1 cellular context compared by ENCODE assay signal in the genomic region with DNA sequence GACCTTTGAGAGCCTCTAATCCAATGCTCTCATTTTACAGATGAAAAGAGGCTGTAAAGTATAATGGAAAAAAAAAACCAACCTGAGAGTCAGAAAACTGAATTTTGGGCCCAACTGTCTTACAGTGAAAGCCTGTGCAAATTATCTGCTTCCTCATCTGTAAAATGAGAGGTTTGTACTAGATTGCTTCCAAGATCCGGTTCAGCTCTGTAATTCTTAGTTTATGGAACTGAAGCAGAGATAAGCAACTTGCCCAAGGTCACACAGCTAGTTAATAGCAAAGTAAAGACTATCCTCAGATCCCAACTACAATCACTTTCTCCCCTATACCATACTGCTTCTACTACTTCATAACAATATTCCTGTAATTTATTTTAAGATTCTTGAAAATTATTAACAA.
A peak's percentile ranks its signal among the peaks of the same experiment; 100 is the strongest.
TF ChIP-seq lines count a peak whose summit lies in the region.

No MANE protein-coding gene starts in this region.

TF ChIP-seq in K562, 482 proteins besides CTCF, POLR2A, EP300 and RAD21 (continued from another document and continues in another):
- TF ChIP-seq, protein P1, sequence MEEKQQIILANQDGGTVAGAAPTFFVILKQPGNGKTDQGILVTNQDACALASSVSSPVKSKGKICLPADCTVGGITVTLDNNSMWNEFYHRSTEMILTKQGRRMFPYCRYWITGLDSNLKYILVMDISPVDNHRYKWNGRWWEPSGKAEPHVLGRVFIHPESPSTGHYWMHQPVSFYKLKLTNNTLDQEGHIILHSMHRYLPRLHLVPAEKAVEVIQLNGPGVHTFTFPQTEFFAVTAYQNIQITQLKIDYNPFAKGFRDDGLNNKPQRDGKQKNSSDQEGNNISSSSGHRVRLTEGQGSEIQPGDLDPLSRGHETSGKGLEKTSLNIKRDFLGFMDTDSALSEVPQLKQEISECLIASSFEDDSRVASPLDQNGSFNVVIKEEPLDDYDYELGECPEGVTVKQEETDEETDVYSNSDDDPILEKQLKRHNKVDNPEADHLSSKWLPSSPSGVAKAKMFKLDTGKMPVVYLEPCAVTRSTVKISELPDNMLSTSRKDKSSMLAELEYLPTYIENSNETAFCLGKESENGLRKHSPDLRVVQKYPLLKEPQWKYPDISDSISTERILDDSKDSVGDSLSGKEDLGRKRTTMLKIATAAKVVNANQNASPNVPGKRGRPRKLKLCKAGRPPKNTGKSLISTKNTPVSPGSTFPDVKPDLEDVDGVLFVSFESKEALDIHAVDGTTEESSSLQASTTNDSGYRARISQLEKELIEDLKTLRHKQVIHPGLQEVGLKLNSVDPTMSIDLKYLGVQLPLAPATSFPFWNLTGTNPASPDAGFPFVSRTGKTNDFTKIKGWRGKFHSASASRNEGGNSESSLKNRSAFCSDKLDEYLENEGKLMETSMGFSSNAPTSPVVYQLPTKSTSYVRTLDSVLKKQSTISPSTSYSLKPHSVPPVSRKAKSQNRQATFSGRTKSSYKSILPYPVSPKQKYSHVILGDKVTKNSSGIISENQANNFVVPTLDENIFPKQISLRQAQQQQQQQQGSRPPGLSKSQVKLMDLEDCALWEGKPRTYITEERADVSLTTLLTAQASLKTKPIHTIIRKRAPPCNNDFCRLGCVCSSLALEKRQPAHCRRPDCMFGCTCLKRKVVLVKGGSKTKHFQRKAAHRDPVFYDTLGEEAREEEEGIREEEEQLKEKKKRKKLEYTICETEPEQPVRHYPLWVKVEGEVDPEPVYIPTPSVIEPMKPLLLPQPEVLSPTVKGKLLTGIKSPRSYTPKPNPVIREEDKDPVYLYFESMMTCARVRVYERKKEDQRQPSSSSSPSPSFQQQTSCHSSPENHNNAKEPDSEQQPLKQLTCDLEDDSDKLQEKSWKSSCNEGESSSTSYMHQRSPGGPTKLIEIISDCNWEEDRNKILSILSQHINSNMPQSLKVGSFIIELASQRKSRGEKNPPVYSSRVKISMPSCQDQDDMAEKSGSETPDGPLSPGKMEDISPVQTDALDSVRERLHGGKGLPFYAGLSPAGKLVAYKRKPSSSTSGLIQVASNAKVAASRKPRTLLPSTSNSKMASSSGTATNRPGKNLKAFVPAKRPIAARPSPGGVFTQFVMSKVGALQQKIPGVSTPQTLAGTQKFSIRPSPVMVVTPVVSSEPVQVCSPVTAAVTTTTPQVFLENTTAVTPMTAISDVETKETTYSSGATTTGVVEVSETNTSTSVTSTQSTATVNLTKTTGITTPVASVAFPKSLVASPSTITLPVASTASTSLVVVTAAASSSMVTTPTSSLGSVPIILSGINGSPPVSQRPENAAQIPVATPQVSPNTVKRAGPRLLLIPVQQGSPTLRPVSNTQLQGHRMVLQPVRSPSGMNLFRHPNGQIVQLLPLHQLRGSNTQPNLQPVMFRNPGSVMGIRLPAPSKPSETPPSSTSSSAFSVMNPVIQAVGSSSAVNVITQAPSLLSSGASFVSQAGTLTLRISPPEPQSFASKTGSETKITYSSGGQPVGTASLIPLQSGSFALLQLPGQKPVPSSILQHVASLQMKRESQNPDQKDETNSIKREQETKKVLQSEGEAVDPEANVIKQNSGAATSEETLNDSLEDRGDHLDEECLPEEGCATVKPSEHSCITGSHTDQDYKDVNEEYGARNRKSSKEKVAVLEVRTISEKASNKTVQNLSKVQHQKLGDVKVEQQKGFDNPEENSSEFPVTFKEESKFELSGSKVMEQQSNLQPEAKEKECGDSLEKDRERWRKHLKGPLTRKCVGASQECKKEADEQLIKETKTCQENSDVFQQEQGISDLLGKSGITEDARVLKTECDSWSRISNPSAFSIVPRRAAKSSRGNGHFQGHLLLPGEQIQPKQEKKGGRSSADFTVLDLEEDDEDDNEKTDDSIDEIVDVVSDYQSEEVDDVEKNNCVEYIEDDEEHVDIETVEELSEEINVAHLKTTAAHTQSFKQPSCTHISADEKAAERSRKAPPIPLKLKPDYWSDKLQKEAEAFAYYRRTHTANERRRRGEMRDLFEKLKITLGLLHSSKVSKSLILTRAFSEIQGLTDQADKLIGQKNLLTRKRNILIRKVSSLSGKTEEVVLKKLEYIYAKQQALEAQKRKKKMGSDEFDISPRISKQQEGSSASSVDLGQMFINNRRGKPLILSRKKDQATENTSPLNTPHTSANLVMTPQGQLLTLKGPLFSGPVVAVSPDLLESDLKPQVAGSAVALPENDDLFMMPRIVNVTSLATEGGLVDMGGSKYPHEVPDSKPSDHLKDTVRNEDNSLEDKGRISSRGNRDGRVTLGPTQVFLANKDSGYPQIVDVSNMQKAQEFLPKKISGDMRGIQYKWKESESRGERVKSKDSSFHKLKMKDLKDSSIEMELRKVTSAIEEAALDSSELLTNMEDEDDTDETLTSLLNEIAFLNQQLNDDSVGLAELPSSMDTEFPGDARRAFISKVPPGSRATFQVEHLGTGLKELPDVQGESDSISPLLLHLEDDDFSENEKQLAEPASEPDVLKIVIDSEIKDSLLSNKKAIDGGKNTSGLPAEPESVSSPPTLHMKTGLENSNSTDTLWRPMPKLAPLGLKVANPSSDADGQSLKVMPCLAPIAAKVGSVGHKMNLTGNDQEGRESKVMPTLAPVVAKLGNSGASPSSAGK (IDR thresholded peaks at IDR 0.05): no peak
- no peak for TF ChIP-seq ESRRB (CRISPR knock-in tag; IDR thresholded peaks at IDR 0.05; ENCODE audit: borderline replicate concordance)
- TF ChIP-seq PHB2 (IDR thresholded peaks at IDR 0.05; ENCODE audit: low read depth): no peak
- TF ChIP-seq NBN (IDR thresholded peaks at IDR 0.05; ENCODE audit: low read depth): peak; percentile 48
- no peak for TF ChIP-seq ZFP30 (CRISPR knock-in tag; IDR thresholded peaks at IDR 0.05; ENCODE audit: borderline replicate concordance)
- TF ChIP-seq, protein P2, sequence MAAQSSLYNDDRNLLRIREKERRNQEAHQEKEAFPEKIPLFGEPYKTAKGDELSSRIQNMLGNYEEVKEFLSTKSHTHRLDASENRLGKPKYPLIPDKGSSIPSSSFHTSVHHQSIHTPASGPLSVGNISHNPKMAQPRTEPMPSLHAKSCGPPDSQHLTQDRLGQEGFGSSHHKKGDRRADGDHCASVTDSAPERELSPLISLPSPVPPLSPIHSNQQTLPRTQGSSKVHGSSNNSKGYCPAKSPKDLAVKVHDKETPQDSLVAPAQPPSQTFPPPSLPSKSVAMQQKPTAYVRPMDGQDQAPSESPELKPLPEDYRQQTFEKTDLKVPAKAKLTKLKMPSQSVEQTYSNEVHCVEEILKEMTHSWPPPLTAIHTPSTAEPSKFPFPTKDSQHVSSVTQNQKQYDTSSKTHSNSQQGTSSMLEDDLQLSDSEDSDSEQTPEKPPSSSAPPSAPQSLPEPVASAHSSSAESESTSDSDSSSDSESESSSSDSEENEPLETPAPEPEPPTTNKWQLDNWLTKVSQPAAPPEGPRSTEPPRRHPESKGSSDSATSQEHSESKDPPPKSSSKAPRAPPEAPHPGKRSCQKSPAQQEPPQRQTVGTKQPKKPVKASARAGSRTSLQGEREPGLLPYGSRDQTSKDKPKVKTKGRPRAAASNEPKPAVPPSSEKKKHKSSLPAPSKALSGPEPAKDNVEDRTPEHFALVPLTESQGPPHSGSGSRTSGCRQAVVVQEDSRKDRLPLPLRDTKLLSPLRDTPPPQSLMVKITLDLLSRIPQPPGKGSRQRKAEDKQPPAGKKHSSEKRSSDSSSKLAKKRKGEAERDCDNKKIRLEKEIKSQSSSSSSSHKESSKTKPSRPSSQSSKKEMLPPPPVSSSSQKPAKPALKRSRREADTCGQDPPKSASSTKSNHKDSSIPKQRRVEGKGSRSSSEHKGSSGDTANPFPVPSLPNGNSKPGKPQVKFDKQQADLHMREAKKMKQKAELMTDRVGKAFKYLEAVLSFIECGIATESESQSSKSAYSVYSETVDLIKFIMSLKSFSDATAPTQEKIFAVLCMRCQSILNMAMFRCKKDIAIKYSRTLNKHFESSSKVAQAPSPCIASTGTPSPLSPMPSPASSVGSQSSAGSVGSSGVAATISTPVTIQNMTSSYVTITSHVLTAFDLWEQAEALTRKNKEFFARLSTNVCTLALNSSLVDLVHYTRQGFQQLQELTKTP (IDR thresholded peaks at IDR 0.05; ENCODE audit: low read depth in 1 of 2, partially characterized antibody in 2 of 2): no peak
- TF ChIP-seq, protein P3, sequence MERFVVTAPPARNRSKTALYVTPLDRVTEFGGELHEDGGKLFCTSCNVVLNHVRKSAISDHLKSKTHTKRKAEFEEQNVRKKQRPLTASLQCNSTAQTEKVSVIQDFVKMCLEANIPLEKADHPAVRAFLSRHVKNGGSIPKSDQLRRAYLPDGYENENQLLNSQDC (CRISPR knock-in tag; IDR thresholded peaks at IDR 0.05): no peak
- TF ChIP-seq, protein P4, sequence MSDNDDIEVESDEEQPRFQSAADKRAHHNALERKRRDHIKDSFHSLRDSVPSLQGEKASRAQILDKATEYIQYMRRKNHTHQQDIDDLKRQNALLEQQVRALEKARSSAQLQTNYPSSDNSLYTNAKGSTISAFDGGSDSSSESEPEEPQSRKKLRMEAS (CRISPR knock-in tag; IDR thresholded peaks at IDR 0.05): no peak
- no peak for TF ChIP-seq MYBL2 (IDR thresholded peaks at IDR 0.05; ENCODE audit: low read depth)
- no peak for TF ChIP-seq MYBL2 (CRISPR knock-in tag; IDR thresholded peaks at IDR 0.05; ENCODE audit: borderline replicate concordance)
- no peak for TF ChIP-seq PHB (CRISPR knock-in tag; IDR thresholded peaks at IDR 0.05)
- TF ChIP-seq, protein P5, sequence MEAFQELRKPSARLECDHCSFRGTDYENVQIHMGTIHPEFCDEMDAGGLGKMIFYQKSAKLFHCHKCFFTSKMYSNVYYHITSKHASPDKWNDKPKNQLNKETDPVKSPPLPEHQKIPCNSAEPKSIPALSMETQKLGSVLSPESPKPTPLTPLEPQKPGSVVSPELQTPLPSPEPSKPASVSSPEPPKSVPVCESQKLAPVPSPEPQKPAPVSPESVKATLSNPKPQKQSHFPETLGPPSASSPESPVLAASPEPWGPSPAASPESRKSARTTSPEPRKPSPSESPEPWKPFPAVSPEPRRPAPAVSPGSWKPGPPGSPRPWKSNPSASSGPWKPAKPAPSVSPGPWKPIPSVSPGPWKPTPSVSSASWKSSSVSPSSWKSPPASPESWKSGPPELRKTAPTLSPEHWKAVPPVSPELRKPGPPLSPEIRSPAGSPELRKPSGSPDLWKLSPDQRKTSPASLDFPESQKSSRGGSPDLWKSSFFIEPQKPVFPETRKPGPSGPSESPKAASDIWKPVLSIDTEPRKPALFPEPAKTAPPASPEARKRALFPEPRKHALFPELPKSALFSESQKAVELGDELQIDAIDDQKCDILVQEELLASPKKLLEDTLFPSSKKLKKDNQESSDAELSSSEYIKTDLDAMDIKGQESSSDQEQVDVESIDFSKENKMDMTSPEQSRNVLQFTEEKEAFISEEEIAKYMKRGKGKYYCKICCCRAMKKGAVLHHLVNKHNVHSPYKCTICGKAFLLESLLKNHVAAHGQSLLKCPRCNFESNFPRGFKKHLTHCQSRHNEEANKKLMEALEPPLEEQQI (IDR thresholded peaks at IDR 0.05): 0 out of 2 replicates have a peak, but pooled peaks have one; percentile 34
- TF ChIP-seq RUNX1 (IDR thresholded peaks at IDR 0.05; ENCODE audit: low read depth): no peak
- TF ChIP-seq, protein P6, sequence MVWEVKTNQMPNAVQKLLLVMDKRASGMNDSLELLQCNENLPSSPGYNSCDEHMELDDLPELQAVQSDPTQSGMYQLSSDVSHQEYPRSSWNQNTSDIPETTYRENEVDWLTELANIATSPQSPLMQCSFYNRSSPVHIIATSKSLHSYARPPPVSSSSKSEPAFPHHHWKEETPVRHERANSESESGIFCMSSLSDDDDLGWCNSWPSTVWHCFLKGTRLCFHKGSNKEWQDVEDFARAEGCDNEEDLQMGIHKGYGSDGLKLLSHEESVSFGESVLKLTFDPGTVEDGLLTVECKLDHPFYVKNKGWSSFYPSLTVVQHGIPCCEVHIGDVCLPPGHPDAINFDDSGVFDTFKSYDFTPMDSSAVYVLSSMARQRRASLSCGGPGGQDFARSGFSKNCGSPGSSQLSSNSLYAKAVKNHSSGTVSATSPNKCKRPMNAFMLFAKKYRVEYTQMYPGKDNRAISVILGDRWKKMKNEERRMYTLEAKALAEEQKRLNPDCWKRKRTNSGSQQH (CRISPR knock-in tag; IDR thresholded peaks at IDR 0.05): no peak
- TF ChIP-seq NFIX (CRISPR knock-in tag; IDR thresholded peaks at IDR 0.05; ENCODE audit: low read depth): no peak
- no peak for TF ChIP-seq ZNF830 (CRISPR knock-in tag; IDR thresholded peaks at IDR 0.05)
- TF ChIP-seq ESRRA (IDR thresholded peaks at IDR 0.05; ENCODE audit: borderline replicate concordance, low read depth): peak; percentile 93
- TF ChIP-seq, protein P7, sequence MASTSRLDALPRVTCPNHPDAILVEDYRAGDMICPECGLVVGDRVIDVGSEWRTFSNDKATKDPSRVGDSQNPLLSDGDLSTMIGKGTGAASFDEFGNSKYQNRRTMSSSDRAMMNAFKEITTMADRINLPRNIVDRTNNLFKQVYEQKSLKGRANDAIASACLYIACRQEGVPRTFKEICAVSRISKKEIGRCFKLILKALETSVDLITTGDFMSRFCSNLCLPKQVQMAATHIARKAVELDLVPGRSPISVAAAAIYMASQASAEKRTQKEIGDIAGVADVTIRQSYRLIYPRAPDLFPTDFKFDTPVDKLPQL (IDR thresholded peaks at IDR 0.05; ENCODE audit: extremely low read depth, insufficient read length): no peak
- TF ChIP-seq, protein P8, sequence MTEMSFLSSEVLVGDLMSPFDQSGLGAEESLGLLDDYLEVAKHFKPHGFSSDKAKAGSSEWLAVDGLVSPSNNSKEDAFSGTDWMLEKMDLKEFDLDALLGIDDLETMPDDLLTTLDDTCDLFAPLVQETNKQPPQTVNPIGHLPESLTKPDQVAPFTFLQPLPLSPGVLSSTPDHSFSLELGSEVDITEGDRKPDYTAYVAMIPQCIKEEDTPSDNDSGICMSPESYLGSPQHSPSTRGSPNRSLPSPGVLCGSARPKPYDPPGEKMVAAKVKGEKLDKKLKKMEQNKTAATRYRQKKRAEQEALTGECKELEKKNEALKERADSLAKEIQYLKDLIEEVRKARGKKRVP (CRISPR knock-in tag; IDR thresholded peaks at IDR 0.05): no peak
- no peak for TF ChIP-seq SIX5 (IDR thresholded peaks at IDR 0.05; ENCODE audit: borderline replicate concordance in 1 of 2, insufficient read depth in 1 of 2, low read depth in 1 of 2, low read length in 2 of 2)
- no peak; a peak in 1 of 4 replicates for TF ChIP-seq HDAC1 (IDR thresholded peaks at IDR 0.05)
- TF ChIP-seq, protein P9, sequence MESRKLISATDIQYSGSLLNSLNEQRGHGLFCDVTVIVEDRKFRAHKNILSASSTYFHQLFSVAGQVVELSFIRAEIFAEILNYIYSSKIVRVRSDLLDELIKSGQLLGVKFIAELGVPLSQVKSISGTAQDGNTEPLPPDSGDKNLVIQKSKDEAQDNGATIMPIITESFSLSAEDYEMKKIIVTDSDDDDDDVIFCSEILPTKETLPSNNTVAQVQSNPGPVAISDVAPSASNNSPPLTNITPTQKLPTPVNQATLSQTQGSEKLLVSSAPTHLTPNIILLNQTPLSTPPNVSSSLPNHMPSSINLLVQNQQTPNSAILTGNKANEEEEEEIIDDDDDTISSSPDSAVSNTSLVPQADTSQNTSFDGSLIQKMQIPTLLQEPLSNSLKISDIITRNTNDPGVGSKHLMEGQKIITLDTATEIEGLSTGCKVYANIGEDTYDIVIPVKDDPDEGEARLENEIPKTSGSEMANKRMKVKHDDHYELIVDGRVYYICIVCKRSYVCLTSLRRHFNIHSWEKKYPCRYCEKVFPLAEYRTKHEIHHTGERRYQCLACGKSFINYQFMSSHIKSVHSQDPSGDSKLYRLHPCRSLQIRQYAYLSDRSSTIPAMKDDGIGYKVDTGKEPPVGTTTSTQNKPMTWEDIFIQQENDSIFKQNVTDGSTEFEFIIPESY (CRISPR knock-in tag; IDR thresholded peaks at IDR 0.05): no peak
- TF ChIP-seq FOXM1 (IDR thresholded peaks at IDR 0.05; ENCODE audit: low read depth): no peak
- no peak for TF ChIP-seq FOXM1 (CRISPR knock-in tag; IDR thresholded peaks at IDR 0.05; ENCODE audit: low read depth)
- TF ChIP-seq ETV6 (IDR thresholded peaks at IDR 0.05; ENCODE audit: borderline replicate concordance in 1 of 2, low read depth in 2 of 2, low read length in 1 of 2): no peak
- TF ChIP-seq ETV6 (CRISPR knock-in tag; IDR thresholded peaks at IDR 0.05; ENCODE audit: borderline replicate concordance): no peak
- peak; percentile 33; the same call in 1 of the 2 replicates for TF ChIP-seq SMARCC2 (IDR thresholded peaks at IDR 0.05; ENCODE audit: low read depth)
- TF ChIP-seq ZNF79 (CRISPR knock-in tag; IDR thresholded peaks at IDR 0.05; ENCODE audit: low read depth): no peak
